9 cellular contexts compared by ENCODE assay signal in genomic region chr4:48212165-48212564, GRCh38. TPM values are rescaled to one million over a fixed set of nuclear protein-coding genes. Genes with fewer than 3 reads are reported as not detected.
DNase-seq lines count a peak whose midpoint lies in the region; ATAC-seq, FAIRE-seq and TF ChIP-seq lines count a peak whose summit lies in the region.
"Had no signal": no experiment of that assay in that cellular context is flagged by ENCODE, and none has a peak within 500 bp of the region (broad histone marks: within the 10 kb centered on the region; RNA-seq: fewer than 3 reads in every experiment).

No MANE protein-coding gene starts in this region.

- POLR2A ChIA-PET in HepG2 (lab: Yijun Ruan, JAX): no interaction called here

- 67% methylated on average over 6 of the region's 6 CpGs for WGBS in HepG2 (ENCODE audit: low lambda C conversion rate)

- ATAC-seq in GM18858 (IDR thresholded peaks at IDR 0.05; ENCODE audit: unreplicated experiment): peak; percentile 69
- peak; percentile 87 for ATAC-seq in HG02642 (IDR thresholded peaks at IDR 0.05; ENCODE audit: poor library complexity, unreplicated experiment)
- peak; percentile 45 to 63 for ATAC-seq in lower lobe of right lung
- ATAC-seq in HepG2: no peak

- intact Hi-C loops in lower lobe of right lung (cut with DNase I): no loop called here
- intact Hi-C loops in HepG2 (cut with micrococcal nuclease; ENCODE audit: unreplicated experiment): no loop called here

- CTCF ChIA-PET in HepG2 (lab: Yijun Ruan, JAX; ENCODE audit: low intra/inter-chr PET ratio, low total read pairs): no interaction called here

- H3K9me3 ChIP-seq in lower lobe of right lung (no peaks in the 10 kb centered on the region), HepG2 (ENCODE audit: low read length) (no peaks in the 10 kb centered on the region)

- no peak for TF ChIP-seq POLR2A in HepG2 (IDR thresholded peaks at IDR 0.05; ENCODE audit: insufficient read depth in 1 of 2, low read depth in 2 of 2, low read length in 2 of 2)

- no peak for TF ChIP-seq RAD21 in HepG2 (CRISPR knock-in tag; IDR thresholded peaks at IDR 0.05)

- no peak overlapping the region for H3K9ac ChIP-seq in HepG2 (ENCODE audit: insufficient read depth, low read depth, low read length)

- H3K4me1 ChIP-seq in lower lobe of right lung (no peaks in the 10 kb centered on the region), HepG2 (ENCODE audit: insufficient read depth, low read length) (no peaks in the 10 kb centered on the region)

- no peak for FAIRE-seq in HepG2 (lab: Jason Lieb, UNC)

- in situ Hi-C loops in HepG2 (cut with HindIII; ENCODE audit: extremely low pct_ligation_motif_present, low pct_unique_long_range_greater_than_20kb): no loop called here

- H2AFZ ChIP-seq in HepG2 (ENCODE audit: low read length): no peak overlapping the region

- TF ChIP-seq EP300 in HepG2 (IDR thresholded peaks at IDR 0.05; ENCODE audit: low read depth in 2 of 2, low read length in 2 of 2) (no peak), HepG2 (CRISPR knock-in tag; IDR thresholded peaks at IDR 0.05; ENCODE audit: borderline replicate concordance) (no peak)

- TF ChIP-seq CTCF in lower lobe of right lung (IDR thresholded peaks at IDR 0.05) (no peak), HepG2 (CRISPR knock-in tag; IDR thresholded peaks at IDR 0.05) (no peak)

- H3K36me3 ChIP-seq in lower lobe of right lung: no peaks in the 10 kb centered on the region
- H3K36me3 ChIP-seq in HepG2 (replicated peaks in 1 of 2; ENCODE audit: control insufficient read depth in 1 of 2, insufficient read depth in 2 of 2, low read length in 2 of 2): no peaks in the 10 kb centered on the region

- H3K79me2 ChIP-seq in HepG2 (ENCODE audit: insufficient read depth, low read length): no peaks in the 10 kb centered on the region

- H3K27ac ChIP-seq in lower lobe of right lung: no peak overlapping the region
- H3K27ac ChIP-seq in HepG2 (ENCODE audit: extremely low read length, insufficient read depth, low read length): no peak overlapping the region

- H3K4me2 ChIP-seq in HepG2 (ENCODE audit: low read depth, low read length): no peak overlapping the region

- no TSS peak for BruUV-seq in HepG2 (replicated peaks; lab: Mats Ljungman, UMichigan)

- DNase-seq in KG1 (lab: John Stamatoyannopoulos, UW) (peak; percentile 78), lower lobe of right lung (no peak), D341Med (ENCODE audit: low spot score) (no peak), HepG2 (ENCODE audit: low spot score) (no peak), NCI-H2107 (lab: John Stamatoyannopoulos, UW) (no peak)
- no peak for DNase-seq in stimulated activated CD4-positive, alpha-beta T cell treated with anti-CD3 and anti-CD28 coated beads, Interleukin-1b, Interleukin-23, amount 100 ng/mL, for 48 hours
- DNase-seq: NCI-H774 had no signal

- no peaks in the 10 kb centered on the region for H4K20me1 ChIP-seq in HepG2 (ENCODE audit: insufficient read depth, low read length)

- H3K4me3 ChIP-seq in lower lobe of right lung: no peak overlapping the region
- H3K4me3 ChIP-seq in HepG2 (replicated peaks in 1 of 3; ENCODE audit: insufficient read depth in 1 of 3, low read depth in 2 of 3, low read length in 3 of 3): no peak overlapping the region

- H3K27me3 ChIP-seq in lower lobe of right lung (ENCODE audit: low read depth) (no peaks in the 10 kb centered on the region), HepG2 (ENCODE audit: control insufficient read depth in 1 of 2, insufficient read depth in 2 of 2, low read length in 2 of 2) (no peaks in the 10 kb centered on the region)

TF ChIP-seq in HepG2, 621 proteins besides CTCF, POLR2A, EP300 and RAD21:
- no peak for TF ChIP-seq NFIB (CRISPR knock-in tag; IDR thresholded peaks at IDR 0.05; ENCODE audit: borderline replicate concordance)
- no peak for TF ChIP-seq HOMEZ (CRISPR knock-in tag; IDR thresholded peaks at IDR 0.05; ENCODE audit: low read depth)
- no peak for TF ChIP-seq MNT (IDR thresholded peaks at IDR 0.05)
- no peak for TF ChIP-seq ZNF691 (CRISPR knock-in tag; IDR thresholded peaks at IDR 0.05; ENCODE audit: borderline replicate concordance, low read depth)
- TF ChIP-seq ZNF496 (CRISPR knock-in tag; IDR thresholded peaks at IDR 0.05; ENCODE audit: insufficient replicate concordance): no peak
- TF ChIP-seq ATF7-NPFF (CRISPR knock-in tag; IDR thresholded peaks at IDR 0.05; ENCODE audit: low read depth): no peak
- no peak for TF ChIP-seq SNAPC2 (CRISPR knock-in tag; IDR thresholded peaks at IDR 0.05)
- no peak for TF ChIP-seq ZSCAN29 (CRISPR knock-in tag; conservative IDR thresholded peaks at IDR 0.05)
- no peak for TF ChIP-seq ZNF550 (CRISPR knock-in tag; IDR thresholded peaks at IDR 0.05; ENCODE audit: borderline replicate concordance)
- no peak for TF ChIP-seq SRSF1 (optimal IDR thresholded peaks at IDR 0.05; ENCODE audit: low read depth, low read length)
- TF ChIP-seq ZSCAN20 (CRISPR knock-in tag; IDR thresholded peaks at IDR 0.05; ENCODE audit: borderline replicate concordance): no peak
- TF ChIP-seq TMF1 (CRISPR knock-in tag; IDR thresholded peaks at IDR 0.05; ENCODE audit: low read depth): no peak
- TF ChIP-seq ASH2L (IDR thresholded peaks at IDR 0.05; ENCODE audit: insufficient read length, low read depth, low read length): no peak
- TF ChIP-seq SP4 (CRISPR knock-in tag; IDR thresholded peaks at IDR 0.05): no peak
- no peak for TF ChIP-seq CENPT (CRISPR knock-in tag; IDR thresholded peaks at IDR 0.05; ENCODE audit: low read depth)
- TF ChIP-seq ZBTB38 (CRISPR knock-in tag; IDR thresholded peaks at IDR 0.05): no peak

RNA-seq across cellular contexts. Expression of gene TEC, which starts 57.5 kb away (rescaled TPM):
- total RNA-seq in lower lobe of right lung (7.4 TPM), HepG2 (2016; rRNA removed; fragmentation: Illumina TruSeq; extraction: Trizol) (0.20 TPM in 2 replicates)
- not detected in 2 replicates for total RNA-seq in HepG2 (2016; cell fraction: cytosol; rRNA removed; fragmentation: Illumina TruSeq; extraction: Trizol; ENCODE audit: low read depth)
- total RNA-seq in HepG2 (2016; cell fraction: insoluble cytoplasmic fraction; rRNA removed; fragmentation: Illumina TruSeq; extraction: Trizol): 0.21 and 0.22 TPM in 2 replicates
- total RNA-seq in HepG2 (2016; cell fraction: membrane; rRNA removed; fragmentation: Illumina TruSeq; extraction: Trizol): 0.09 TPM in 1 of 2 replicates, not detected in the other
- total RNA-seq in HepG2 (2016; cell fraction: nucleus; rRNA removed; fragmentation: Illumina TruSeq; extraction: Trizol): 0.13 and 0.43 TPM in 2 replicates
- polyA plus RNA-seq in HepG2 (2011; rRNA removed): 0.05 and 0.10 TPM in 2 replicates
- 0.08 and 0.09 TPM in 2 replicates for polyA plus RNA-seq in HepG2 (2011; cell fraction: cytosol; rRNA removed)
- polyA plus RNA-seq in HepG2 (2011; cell fraction: nucleus; rRNA removed): 0.14 and 0.17 TPM in 2 replicates
- 0.12 and 0.25 TPM in 2 replicates for polyA plus RNA-seq in HepG2 (2012)
- polyA plus RNA-seq in HepG2 (2016; cell fraction: cytosol; fragmentation: Illumina TruSeq; extraction: Trizol; ENCODE audit: low read depth): not detected in 2 replicates
- 0.21 TPM in 1 of 2 replicates, not detected in the other for polyA plus RNA-seq in HepG2 (2016; cell fraction: insoluble cytoplasmic fraction; fragmentation: Illumina TruSeq; extraction: Trizol; ENCODE audit: low read depth)
- polyA plus RNA-seq in HepG2 (2016; cell fraction: membrane; fragmentation: Illumina TruSeq; extraction: Trizol; ENCODE audit: low read depth): 0.08 TPM in 1 of 2 replicates, not detected in the other
- 0.19 TPM in 1 of 2 replicates, not detected in the other for polyA plus RNA-seq in HepG2 (2016; cell fraction: nucleus; fragmentation: Illumina TruSeq; extraction: Trizol; ENCODE audit: insufficient read depth, low read depth)
- 0.12 and 0.91 TPM in 2 replicates for polyA minus RNA-seq in HepG2 (2011; rRNA and poly(A)+ RNA removed; ENCODE audit: low replicate concordance)
- polyA minus RNA-seq in HepG2 (2011; cell fraction: cytosol; rRNA and poly(A)+ RNA removed): not detected in 2 replicates
- 0.50 and 0.64 TPM in 2 replicates for polyA minus RNA-seq in HepG2 (2011; cell fraction: nucleus; rRNA and poly(A)+ RNA removed)
